In genomic region chr14:46377305-46377704, GRCh38 we compare ENCODE assay signal across 23 cellular contexts.
"Had no signal": no experiment of that assay in that cellular context is flagged by ENCODE, and none has a peak within 500 bp of the region (broad histone marks: within the 10 kb centered on the region; RNA-seq: fewer than 3 reads in every experiment).

No MANE protein-coding gene starts in this region.

- H3K27ac Mint-ChIP-seq: T-cell had no signal

- H3K36me3 Mint-ChIP-seq: T-cell had no signal

- H3K9me3 ChIP-seq: MG63, SK-N-SH had no signal

- H3K36me3 ChIP-seq: MG63 had no signal

- H3K27me3 ChIP-seq: MG63 had no signal

- H3K4me2 ChIP-seq: SK-N-SH had no signal

- H3K4me3 ChIP-seq: MG63 had no signal

- H3K9ac ChIP-seq: SK-N-SH had no signal

- H3K4me1 Mint-ChIP-seq: T-cell had no signal

- H3K27me3 Mint-ChIP-seq: T-cell had no signal

- FAIRE-seq: HepG2, RCC 7860 had no signal

- DNase-seq: IMR-90, Karpas-422, KG1, MG63, NCI-H1092 treated with DMSO at 0.1 percent for 48 hours, NCI-H1436, NCI-H187, NCI-H2029, NCI-H2081 treated with DMSO at 0.1 percent for 48 hours, NCI-H2171, NCI-H226, NCI-H446, NCI-H510A, NCI-H524 treated with DMSO at 0.1 percent for 48 hours, NCI-H69, NCI-H774, Right ventricle myocardium superior, RPMI8226, SK-N-SH, SW 1271, T-cell had no signal

- H3K4me3 Mint-ChIP-seq: T-cell had no signal
